Comparison of ENCODE assay signal across 16 cellular contexts in genomic region chr20:61092199-61092598, GRCh38.
"Had no signal": no experiment of that assay in that cellular context is flagged by ENCODE, and none has a peak within 500 bp of the region (broad histone marks: within the 10 kb centered on the region; RNA-seq: fewer than 3 reads in every experiment).

No MANE protein-coding gene starts in this region.

- ATAC-seq: esophagus mucosa; heart left ventricle; left colon; left ventricle myocardium superior; stimulated activated naive CD8-positive, alpha-beta T cell treated with anti-CD3 and anti-CD28 coated beads, Interleukin-15, Interleukin-2, amounts not matched to agents 100 U/mL and 50 U/mL, for 24 hours had no signal

- H3K4me1 Mint-ChIP-seq: naive B cell, nephron had no signal

- H3K36me3 Mint-ChIP-seq: type B pancreatic cell had no signal

- H3K4me3 Mint-ChIP-seq: naive B cell, nephron, type B pancreatic cell had no signal

- DNase-seq: effector memory CD4-positive, alpha-beta T cell; heart left ventricle; hippocampal formation; left colon; left ventricle myocardium superior; mesenchymal stem cell; naive B cell; ovary; sigmoid colon; stimulated activated CD4-positive, alpha-beta T cell treated with anti-CD3 and anti-CD28 coated beads, Interleukin-2, amount 100 ng/mL, for 24 hours; stimulated activated CD4-positive, alpha-beta T cell treated with anti-CD3 and anti-CD28 coated beads, Interleukin-4, amount 100 ng/mL, for 4 hours; stimulated activated naive CD8-positive, alpha-beta T cell treated with anti-CD3 and anti-CD28 coated beads, Interleukin-15, Interleukin-2, amounts not matched to agents 100 U/mL and 50 U/mL, for 24 hours; thyroid gland had no signal

- H3K27ac Mint-ChIP-seq: naive B cell, nephron, type B pancreatic cell had no signal
